Comparison of ENCODE assay signal across 1 cellular context in the genomic region with DNA sequence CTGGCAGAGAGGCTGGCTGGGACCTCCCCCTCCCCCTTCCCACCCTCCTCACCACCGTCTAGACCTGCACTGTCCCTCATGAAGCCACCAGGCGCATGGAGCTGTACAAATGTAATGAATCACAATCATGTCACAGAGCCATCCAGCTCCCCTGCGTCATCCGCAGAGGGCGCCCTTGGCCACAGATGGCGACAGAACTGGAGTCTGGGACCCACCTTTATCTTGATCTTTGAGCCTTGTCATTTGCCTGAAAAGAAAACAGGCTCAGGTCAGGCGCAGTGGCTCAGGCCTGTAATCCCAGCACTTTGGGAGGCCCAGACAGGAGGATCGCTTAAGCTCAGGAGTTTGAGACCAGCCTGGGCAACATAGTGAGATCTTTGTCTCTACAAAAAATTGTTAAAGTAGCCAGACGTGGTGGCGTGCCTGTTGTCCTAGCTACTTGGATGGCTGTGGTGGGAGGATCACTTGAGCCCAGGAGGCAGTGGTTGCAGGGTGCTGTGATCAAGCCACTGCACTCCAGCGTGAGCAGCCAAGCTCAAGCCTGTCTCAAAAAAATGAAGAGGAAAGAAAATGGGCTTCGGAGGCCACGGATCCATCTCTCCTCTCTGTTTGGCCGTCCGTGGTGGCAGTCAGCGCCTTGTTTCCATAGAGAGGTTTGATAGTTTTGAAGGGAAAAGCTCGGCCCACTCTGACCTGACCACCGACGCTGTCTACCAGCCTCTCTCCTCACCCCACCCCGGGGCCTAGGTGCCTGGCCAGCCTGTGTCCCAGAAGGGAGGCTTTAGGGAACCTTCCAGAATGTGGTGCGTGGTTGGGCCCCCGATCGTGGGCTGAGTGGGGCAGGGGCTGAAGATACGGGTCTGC.
A peak's percentile ranks its signal among the peaks of the same experiment; 100 is the strongest.
TF ChIP-seq lines count a peak whose summit lies in the region.

No MANE protein-coding gene starts in this region.

TF ChIP-seq in K562, 482 proteins besides CTCF, POLR2A, EP300 and RAD21 (continued from another document and continues in another):
- TF ChIP-seq, protein P1, sequence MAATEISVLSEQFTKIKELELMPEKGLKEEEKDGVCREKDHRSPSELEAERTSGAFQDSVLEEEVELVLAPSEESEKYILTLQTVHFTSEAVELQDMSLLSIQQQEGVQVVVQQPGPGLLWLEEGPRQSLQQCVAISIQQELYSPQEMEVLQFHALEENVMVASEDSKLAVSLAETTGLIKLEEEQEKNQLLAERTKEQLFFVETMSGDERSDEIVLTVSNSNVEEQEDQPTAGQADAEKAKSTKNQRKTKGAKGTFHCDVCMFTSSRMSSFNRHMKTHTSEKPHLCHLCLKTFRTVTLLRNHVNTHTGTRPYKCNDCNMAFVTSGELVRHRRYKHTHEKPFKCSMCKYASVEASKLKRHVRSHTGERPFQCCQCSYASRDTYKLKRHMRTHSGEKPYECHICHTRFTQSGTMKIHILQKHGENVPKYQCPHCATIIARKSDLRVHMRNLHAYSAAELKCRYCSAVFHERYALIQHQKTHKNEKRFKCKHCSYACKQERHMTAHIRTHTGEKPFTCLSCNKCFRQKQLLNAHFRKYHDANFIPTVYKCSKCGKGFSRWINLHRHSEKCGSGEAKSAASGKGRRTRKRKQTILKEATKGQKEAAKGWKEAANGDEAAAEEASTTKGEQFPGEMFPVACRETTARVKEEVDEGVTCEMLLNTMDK (IDR thresholded peaks at IDR 0.05; ENCODE audit: borderline replicate concordance, insufficient read depth, low read depth, low read length, poor library complexity, severe bottlenecking), result peak; percentile 18
- TF ChIP-seq SNIP1 (IDR thresholded peaks at IDR 0.05; ENCODE audit: low read depth) (peak; percentile 28; the same call in 1 of the 2 replicates), PURB (CRISPR knock-in tag; IDR thresholded peaks at IDR 0.05; ENCODE audit: low read depth) (no peak), CCAR2 (IDR thresholded peaks at IDR 0.05; ENCODE audit: low read depth, low read length) (no peak), ZNF239 (CRISPR knock-in tag; IDR thresholded peaks at IDR 0.05) (no peak), KLF1 (tag; IDR thresholded peaks at IDR 0.05) (no peak), CEBPB (tag; IDR thresholded peaks at IDR 0.05) (peak; percentile 28; the same call in 1 of the 2 replicates), HNRNPLL (IDR thresholded peaks at IDR 0.05; ENCODE audit: low read depth, low read length, poor library complexity, severe bottlenecking) (no peak)
- TF ChIP-seq, protein P2, sequence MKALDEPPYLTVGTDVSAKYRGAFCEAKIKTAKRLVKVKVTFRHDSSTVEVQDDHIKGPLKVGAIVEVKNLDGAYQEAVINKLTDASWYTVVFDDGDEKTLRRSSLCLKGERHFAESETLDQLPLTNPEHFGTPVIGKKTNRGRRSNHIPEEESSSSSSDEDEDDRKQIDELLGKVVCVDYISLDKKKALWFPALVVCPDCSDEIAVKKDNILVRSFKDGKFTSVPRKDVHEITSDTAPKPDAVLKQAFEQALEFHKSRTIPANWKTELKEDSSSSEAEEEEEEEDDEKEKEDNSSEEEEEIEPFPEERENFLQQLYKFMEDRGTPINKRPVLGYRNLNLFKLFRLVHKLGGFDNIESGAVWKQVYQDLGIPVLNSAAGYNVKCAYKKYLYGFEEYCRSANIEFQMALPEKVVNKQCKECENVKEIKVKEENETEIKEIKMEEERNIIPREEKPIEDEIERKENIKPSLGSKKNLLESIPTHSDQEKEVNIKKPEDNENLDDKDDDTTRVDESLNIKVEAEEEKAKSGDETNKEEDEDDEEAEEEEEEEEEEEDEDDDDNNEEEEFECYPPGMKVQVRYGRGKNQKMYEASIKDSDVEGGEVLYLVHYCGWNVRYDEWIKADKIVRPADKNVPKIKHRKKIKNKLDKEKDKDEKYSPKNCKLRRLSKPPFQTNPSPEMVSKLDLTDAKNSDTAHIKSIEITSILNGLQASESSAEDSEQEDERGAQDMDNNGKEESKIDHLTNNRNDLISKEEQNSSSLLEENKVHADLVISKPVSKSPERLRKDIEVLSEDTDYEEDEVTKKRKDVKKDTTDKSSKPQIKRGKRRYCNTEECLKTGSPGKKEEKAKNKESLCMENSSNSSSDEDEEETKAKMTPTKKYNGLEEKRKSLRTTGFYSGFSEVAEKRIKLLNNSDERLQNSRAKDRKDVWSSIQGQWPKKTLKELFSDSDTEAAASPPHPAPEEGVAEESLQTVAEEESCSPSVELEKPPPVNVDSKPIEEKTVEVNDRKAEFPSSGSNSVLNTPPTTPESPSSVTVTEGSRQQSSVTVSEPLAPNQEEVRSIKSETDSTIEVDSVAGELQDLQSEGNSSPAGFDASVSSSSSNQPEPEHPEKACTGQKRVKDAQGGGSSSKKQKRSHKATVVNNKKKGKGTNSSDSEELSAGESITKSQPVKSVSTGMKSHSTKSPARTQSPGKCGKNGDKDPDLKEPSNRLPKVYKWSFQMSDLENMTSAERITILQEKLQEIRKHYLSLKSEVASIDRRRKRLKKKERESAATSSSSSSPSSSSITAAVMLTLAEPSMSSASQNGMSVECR (CRISPR knock-in tag; IDR thresholded peaks at IDR 0.05), result no peak
- TF ChIP-seq, protein P3, sequence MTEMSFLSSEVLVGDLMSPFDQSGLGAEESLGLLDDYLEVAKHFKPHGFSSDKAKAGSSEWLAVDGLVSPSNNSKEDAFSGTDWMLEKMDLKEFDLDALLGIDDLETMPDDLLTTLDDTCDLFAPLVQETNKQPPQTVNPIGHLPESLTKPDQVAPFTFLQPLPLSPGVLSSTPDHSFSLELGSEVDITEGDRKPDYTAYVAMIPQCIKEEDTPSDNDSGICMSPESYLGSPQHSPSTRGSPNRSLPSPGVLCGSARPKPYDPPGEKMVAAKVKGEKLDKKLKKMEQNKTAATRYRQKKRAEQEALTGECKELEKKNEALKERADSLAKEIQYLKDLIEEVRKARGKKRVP (CRISPR knock-in tag; IDR thresholded peaks at IDR 0.05), result no peak
- TF ChIP-seq, protein P4, sequence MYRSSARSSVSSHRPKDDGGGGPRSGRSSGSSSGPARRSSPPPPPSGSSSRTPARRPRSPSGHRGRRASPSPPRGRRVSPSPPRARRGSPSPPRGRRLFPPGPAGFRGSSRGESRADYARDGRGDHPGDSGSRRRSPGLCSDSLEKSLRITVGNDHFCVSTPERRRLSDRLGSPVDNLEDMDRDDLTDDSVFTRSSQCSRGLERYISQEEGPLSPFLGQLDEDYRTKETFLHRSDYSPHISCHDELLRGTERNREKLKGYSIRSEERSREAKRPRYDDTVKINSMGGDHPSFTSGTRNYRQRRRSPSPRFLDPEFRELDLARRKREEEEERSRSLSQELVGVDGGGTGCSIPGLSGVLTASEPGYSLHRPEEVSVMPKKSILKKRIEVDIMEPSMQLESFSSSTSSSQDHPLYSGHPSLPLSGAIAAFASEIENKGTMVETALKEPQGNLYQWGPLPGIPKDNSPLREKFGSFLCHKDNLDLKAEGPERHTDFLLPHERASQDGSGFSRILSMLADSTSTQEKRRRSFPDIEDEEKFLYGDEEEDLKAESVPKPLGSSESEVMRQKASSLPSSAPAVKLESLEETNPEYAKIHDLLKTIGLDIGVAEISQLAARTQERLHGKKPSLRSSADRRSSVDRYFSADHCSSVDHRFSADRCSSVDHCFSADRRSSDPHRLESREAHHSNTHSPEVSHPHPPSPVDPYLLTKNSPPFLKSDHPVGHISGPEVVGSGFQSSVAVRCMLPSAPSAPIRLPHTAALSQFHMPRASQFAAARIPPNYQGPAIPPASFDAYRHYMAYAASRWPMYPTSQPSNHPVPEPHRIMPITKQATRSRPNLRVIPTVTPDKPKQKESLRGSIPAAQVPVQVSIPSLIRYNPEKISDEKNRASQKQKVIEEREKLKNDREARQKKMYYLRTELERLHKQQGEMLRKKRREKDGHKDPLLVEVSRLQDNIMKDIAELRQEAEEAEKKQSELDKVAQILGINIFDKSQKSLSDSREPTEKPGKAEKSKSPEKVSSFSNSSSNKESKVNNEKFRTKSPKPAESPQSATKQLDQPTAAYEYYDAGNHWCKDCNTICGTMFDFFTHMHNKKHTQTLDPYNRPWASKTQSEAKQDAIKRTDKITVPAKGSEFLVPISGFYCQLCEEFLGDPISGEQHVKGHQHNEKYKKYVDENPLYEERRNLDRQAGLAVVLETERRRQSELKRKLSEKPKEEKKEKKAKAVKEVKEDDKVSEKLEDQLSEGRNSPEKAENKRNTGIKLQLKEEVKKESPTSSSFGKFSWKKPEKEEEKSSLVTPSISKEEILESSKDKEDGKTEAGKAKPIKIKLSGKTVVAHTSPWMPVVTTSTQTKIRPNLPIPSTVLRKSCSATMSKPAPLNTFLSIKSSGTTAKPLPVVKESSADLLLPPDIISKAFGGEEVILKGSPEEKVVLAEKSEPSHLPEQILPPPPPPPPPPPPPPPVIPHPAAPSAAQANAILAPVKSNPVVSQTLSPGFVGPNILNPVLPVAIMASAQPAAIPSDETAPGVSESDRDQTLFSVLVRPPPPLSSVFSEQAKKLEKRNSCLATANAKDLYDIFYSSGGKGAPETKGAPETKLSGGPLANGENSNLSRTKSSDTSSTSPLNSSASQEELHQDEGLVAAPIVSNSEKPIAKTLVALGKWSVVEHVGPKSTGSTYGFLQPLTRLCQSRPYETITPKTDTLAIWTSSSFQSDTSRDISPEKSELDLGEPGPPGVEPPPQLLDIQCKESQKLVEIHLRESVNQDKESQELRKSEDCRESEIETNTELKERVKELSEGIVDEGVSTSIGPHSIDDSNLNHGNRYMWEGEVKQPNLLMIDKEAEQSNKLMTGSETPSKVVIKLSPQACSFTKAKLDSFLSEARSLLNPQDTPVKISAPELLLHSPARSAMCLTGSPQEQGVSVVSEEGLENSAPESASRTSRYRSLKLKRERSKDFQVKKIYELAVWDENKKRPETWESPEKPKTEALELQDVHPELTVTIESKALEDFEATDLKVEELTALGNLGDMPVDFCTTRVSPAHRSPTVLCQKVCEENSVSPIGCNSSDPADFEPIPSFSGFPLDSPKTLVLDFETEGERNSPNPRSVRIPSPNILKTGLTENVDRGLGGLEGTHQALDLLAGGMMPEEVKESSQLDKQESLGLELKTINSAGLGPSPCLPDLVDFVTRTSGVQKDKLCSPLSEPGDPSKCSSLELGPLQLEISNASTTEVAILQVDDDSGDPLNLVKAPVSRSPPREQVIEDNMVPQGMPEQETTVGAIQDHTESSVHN (IDR thresholded peaks at IDR 0.05; ENCODE audit: borderline replicate concordance in 1 of 2, low read depth in 1 of 2), result no peak
- TF ChIP-seq, protein P5, sequence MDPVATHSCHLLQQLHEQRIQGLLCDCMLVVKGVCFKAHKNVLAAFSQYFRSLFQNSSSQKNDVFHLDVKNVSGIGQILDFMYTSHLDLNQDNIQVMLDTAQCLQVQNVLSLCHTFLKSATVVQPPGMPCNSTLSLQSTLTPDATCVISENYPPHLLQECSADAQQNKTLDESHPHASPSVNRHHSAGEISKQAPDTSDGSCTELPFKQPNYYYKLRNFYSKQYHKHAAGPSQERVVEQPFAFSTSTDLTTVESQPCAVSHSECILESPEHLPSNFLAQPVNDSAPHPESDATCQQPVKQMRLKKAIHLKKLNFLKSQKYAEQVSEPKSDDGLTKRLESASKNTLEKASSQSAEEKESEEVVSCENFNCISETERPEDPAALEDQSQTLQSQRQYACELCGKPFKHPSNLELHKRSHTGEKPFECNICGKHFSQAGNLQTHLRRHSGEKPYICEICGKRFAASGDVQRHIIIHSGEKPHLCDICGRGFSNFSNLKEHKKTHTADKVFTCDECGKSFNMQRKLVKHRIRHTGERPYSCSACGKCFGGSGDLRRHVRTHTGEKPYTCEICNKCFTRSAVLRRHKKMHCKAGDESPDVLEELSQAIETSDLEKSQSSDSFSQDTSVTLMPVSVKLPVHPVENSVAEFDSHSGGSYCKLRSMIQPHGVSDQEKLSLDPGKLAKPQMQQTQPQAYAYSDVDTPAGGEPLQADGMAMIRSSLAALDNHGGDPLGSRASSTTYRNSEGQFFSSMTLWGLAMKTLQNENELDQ (CRISPR knock-in tag; IDR thresholded peaks at IDR 0.05; ENCODE audit: borderline replicate concordance), result no peak
- TF ChIP-seq, protein P6, sequence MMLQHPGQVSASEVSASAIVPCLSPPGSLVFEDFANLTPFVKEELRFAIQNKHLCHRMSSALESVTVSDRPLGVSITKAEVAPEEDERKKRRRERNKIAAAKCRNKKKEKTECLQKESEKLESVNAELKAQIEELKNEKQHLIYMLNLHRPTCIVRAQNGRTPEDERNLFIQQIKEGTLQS (IDR thresholded peaks at IDR 0.05), result no peak
- TF ChIP-seq, protein P6 (CRISPR knock-in tag; conservative IDR thresholded peaks at IDR 0.05), result peak; percentile 75
- TF ChIP-seq, protein P7, sequence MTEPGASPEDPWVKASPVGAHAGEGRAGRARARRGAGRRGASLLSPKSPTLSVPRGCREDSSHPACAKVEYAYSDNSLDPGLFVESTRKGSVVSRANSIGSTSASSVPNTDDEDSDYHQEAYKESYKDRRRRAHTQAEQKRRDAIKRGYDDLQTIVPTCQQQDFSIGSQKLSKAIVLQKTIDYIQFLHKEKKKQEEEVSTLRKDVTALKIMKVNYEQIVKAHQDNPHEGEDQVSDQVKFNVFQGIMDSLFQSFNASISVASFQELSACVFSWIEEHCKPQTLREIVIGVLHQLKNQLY (CRISPR knock-in tag; conservative IDR thresholded peaks at IDR 0.05), result no peak
- TF ChIP-seq, protein P8, sequence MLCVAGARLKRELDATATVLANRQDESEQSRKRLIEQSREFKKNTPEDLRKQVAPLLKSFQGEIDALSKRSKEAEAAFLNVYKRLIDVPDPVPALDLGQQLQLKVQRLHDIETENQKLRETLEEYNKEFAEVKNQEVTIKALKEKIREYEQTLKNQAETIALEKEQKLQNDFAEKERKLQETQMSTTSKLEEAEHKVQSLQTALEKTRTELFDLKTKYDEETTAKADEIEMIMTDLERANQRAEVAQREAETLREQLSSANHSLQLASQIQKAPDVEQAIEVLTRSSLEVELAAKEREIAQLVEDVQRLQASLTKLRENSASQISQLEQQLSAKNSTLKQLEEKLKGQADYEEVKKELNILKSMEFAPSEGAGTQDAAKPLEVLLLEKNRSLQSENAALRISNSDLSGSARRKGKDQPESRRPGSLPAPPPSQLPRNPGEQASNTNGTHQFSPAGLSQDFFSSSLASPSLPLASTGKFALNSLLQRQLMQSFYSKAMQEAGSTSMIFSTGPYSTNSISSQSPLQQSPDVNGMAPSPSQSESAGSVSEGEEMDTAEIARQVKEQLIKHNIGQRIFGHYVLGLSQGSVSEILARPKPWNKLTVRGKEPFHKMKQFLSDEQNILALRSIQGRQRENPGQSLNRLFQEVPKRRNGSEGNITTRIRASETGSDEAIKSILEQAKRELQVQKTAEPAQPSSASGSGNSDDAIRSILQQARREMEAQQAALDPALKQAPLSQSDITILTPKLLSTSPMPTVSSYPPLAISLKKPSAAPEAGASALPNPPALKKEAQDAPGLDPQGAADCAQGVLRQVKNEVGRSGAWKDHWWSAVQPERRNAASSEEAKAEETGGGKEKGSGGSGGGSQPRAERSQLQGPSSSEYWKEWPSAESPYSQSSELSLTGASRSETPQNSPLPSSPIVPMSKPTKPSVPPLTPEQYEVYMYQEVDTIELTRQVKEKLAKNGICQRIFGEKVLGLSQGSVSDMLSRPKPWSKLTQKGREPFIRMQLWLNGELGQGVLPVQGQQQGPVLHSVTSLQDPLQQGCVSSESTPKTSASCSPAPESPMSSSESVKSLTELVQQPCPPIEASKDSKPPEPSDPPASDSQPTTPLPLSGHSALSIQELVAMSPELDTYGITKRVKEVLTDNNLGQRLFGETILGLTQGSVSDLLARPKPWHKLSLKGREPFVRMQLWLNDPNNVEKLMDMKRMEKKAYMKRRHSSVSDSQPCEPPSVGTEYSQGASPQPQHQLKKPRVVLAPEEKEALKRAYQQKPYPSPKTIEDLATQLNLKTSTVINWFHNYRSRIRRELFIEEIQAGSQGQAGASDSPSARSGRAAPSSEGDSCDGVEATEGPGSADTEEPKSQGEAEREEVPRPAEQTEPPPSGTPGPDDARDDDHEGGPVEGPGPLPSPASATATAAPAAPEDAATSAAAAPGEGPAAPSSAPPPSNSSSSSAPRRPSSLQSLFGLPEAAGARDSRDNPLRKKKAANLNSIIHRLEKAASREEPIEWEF (CRISPR knock-in tag; IDR thresholded peaks at IDR 0.05), result no peak
